ENCODE assay signal across 8 cellular contexts in the genomic region with DNA sequence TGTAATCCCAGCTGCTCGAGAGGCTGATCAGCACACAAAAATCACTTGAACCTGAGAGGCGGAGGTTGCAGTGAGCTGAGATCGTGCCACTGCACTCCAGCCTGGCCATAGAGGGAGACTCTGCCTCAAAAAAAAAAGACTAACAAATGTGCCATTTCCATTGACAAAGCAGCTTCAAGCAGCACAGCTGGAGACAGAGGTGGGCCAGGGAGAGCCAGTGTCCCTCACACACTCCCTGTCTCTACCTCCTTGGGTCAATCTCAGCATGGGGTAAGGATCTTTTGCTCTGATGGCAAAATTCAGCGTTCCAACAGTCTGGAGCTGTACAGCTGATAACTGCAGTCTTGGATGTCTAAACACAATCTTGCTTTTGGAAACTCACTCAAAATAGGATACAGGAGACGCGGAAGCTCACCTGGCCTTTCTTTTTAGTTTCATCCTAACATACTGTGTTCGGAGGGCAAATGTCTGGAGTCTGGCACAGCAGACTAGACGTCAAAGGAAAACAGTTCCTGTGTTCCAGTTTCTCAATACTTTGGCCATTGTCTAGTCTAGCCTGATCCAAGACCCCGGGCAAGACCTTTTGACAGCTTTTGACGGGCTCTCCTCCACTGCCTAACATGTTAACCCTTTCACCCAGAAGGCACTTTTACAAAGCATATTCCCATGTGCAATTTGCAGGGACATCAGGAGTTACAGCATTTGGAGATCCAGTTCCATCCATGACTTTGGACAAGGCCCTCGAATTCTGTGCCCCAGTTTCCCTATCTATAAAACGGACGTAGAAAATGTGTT.
DNase-seq lines count a peak whose midpoint lies in the region; TF ChIP-seq lines count a peak whose summit lies in the region.

No MANE protein-coding gene starts in this region.

- peaks cover 37% of the 10 kb centered on the region for H3K4me1 Mint-ChIP-seq in T-helper 1 cell treated with Interleukin-12 subunit alpha and Interleukin-12 subunit beta and Interleukin-4 antibody, amounts not matched to agents 30 μg/mL and 1 μg/mL, for 36 hours (ENCODE audit: low read depth)

- H3K4me3 Mint-ChIP-seq in T-helper 1 cell treated with Interleukin-12 subunit alpha and Interleukin-12 subunit beta and Interleukin-4 antibody, amounts not matched to agents 30 μg/mL and 1 μg/mL, for 36 hours, result peak overlapping the region; percentile 74

- H3K9ac ChIP-seq in adipocyte (ENCODE audit: low read length), result peak overlapping the region; percentile 90
- peak overlapping the region; percentile 85 for H3K9ac ChIP-seq in iPS-20b (ENCODE audit: low read depth, low read length)
- H3K9ac ChIP-seq in stomach smooth muscle (ENCODE audit: low read length in 2 of 2), result peak overlapping the region; percentile 64 to 69

- H3K4me3 ChIP-seq in adipocyte (ENCODE audit: low read length), result peak overlapping the region; percentile 87
- H3K4me3 ChIP-seq in iPS-20b (ENCODE audit: low read length), result peak overlapping the region; percentile 74
- peak overlapping the region; percentile 66 to 79 for H3K4me3 ChIP-seq in stomach smooth muscle (ENCODE audit: low read length in 2 of 2)

- H3K9me3 Mint-ChIP-seq in T-helper 1 cell treated with Interleukin-12 subunit alpha and Interleukin-12 subunit beta and Interleukin-4 antibody, amounts not matched to agents 30 μg/mL and 1 μg/mL, for 36 hours, result no peaks in the 10 kb centered on the region

- H3K27me3 ChIP-seq in adipocyte (replicated peaks; ENCODE audit: control insufficient read depth, insufficient read depth, low read length) (no peaks in the 10 kb centered on the region), iPS-20b (ENCODE audit: insufficient read depth, low read length) (peaks cover 18% of the 10 kb centered on the region), stomach smooth muscle (ENCODE audit: control insufficient read depth in 1 of 2, insufficient read depth in 2 of 2, low read length in 2 of 2) (no peaks in the 10 kb centered on the region)

- no peaks in the 10 kb centered on the region for H3K27me3 Mint-ChIP-seq in T-helper 1 cell treated with Interleukin-12 subunit alpha and Interleukin-12 subunit beta and Interleukin-4 antibody, amounts not matched to agents 30 μg/mL and 1 μg/mL, for 36 hours (ENCODE audit: low read depth)

- H3K9me3 ChIP-seq in adipocyte (ENCODE audit: control insufficient read depth, low read length) (no peaks in the 10 kb centered on the region), iPS-20b (ENCODE audit: insufficient read depth, low read depth, low read length) (no peaks in the 10 kb centered on the region), stomach smooth muscle (ENCODE audit: control insufficient read depth in 2 of 2, low read length in 2 of 2) (no peaks in the 10 kb centered on the region)

- H3K27ac Mint-ChIP-seq in T-helper 1 cell treated with Interleukin-12 subunit alpha and Interleukin-12 subunit beta and Interleukin-4 antibody, amounts not matched to agents 30 μg/mL and 1 μg/mL, for 36 hours, result peak overlapping the region; percentile 74

- TF ChIP-seq POLR2A in erythroblast (IDR thresholded peaks at IDR 0.05; ENCODE audit: low read length), result no peak

- H3K27ac ChIP-seq in iPS-20b (ENCODE audit: low read length), result peak overlapping the region; percentile 16
- H3K27ac ChIP-seq in stomach smooth muscle (ENCODE audit: low read length), result peak overlapping the region; percentile 46

- no peak for DNase-seq in T-helper 1 cell
- DNase-seq in adipocyte (ENCODE audit: low read depth), result peak; percentile 29
- DNase-seq in erythroblast (lab: John Stamatoyannopoulos, UW), result no peak
- DNase-seq in OCI-M2 (lab: John Stamatoyannopoulos, UW; ENCODE audit: unreplicated experiment), result no peak
- no peak for DNase-seq in inferior parietal cortex (ENCODE audit: extremely low spot score)

- H3K36me3 ChIP-seq in adipocyte (ENCODE audit: control insufficient read depth, insufficient read depth, low read length, severe bottlenecking), result peaks cover 5% of the 10 kb centered on the region
- H3K36me3 ChIP-seq in iPS-20b (ENCODE audit: insufficient read depth, low read depth, low read length), result peaks cover 57% of the 10 kb centered on the region
- peaks cover 0 to 4% of the 10 kb centered on the region in 2 donors for H3K36me3 ChIP-seq in stomach smooth muscle (ENCODE audit: control insufficient read depth in 2 of 2, insufficient read depth in 2 of 2, low read length in 2 of 2)

- peaks cover 38% of the 10 kb centered on the region for H3K4me1 ChIP-seq in adipocyte (ENCODE audit: control insufficient read depth, insufficient read depth, low read length)
- H3K4me1 ChIP-seq in iPS-20b (ENCODE audit: insufficient read depth, low read length), result peaks cover 53% of the 10 kb centered on the region
- H3K4me1 ChIP-seq in stomach smooth muscle (ENCODE audit: control insufficient read depth, insufficient read depth, low read length), result peaks cover 18% of the 10 kb centered on the region

- H3K36me3 Mint-ChIP-seq in T-helper 1 cell treated with Interleukin-12 subunit alpha and Interleukin-12 subunit beta and Interleukin-4 antibody, amounts not matched to agents 30 μg/mL and 1 μg/mL, for 36 hours (ENCODE audit: low read depth), result peaks cover 20% of the 10 kb centered on the region
